ENCODE assay signal across 23 cellular contexts in the genomic region with DNA sequence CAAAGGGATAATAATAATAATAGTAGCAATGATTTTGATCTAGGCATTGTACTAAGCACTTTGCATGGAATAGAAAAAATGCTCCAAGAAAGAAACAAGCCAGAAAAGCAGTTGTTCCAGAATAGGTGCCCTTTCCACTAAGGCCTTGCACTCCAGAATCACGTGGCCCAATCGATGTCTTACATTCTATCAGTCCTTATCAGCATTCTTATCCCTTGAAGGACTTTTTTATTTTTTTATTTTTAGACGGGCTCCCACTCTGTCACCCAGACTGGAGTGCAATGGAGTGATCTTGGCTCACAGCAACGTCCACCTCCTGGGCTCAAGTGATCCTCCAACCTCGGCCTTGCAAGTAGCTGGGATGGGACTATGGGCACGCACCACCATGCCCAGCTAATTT. TPM values are rescaled to one million over a fixed set of nuclear protein-coding genes. Genes with fewer than 3 reads are reported as not detected.
DNase-seq lines count a peak whose midpoint lies in the region; ATAC-seq and TF ChIP-seq lines count a peak whose summit lies in the region.
"Had no signal": no experiment of that assay in that cellular context is flagged by ENCODE, and none has a peak within 500 bp of the region (broad histone marks: within the 10 kb centered on the region; RNA-seq: fewer than 3 reads in every experiment).

No MANE protein-coding gene starts in this region.

- H3K36me3 ChIP-seq in right atrium auricular region = no peaks in the 10 kb centered on the region
- H3K36me3 ChIP-seq in left lung = no peaks in the 10 kb centered on the region
- H3K36me3 ChIP-seq in upper lobe of right lung = no peaks in the 10 kb centered on the region
- no peaks in the 10 kb centered on the region for H3K36me3 ChIP-seq in transverse colon
- H3K36me3 ChIP-seq: BE2C, BLaER1 had no signal

- peaks cover 0 to 51% of the 10 kb centered on the region in 2 donors for H3K4me1 ChIP-seq in right atrium auricular region
- H3K4me1 ChIP-seq in left lung = no peaks in the 10 kb centered on the region
- H3K4me1 ChIP-seq in upper lobe of right lung = no peaks in the 10 kb centered on the region
- no peaks in the 10 kb centered on the region for H3K4me1 ChIP-seq in transverse colon
- H3K4me1 ChIP-seq: BE2C, BLaER1 had no signal

- H3K27ac ChIP-seq in right atrium auricular region (peak overlapping the region; percentile 31 to 64), left lung (no peak overlapping the region), upper lobe of right lung (no peak overlapping the region), transverse colon (no peak overlapping the region)
- H3K27ac ChIP-seq: BLaER1 had no signal

- WGBS in transverse colon (ENCODE audit: low coverage in 1 of 2), 2 donors = 73 to 81% methylated on average over 3 to 6 of the region's 6 CpGs

- no peak for DNase-seq in right atrium auricular region (ENCODE audit: low spot score)
- no peak for DNase-seq in Right ventricle myocardium inferior (ENCODE audit: missing footprints)
- DNase-seq in left lung = no peak
- DNase-seq in upper lobe of right lung = no peak
- no peak for DNase-seq in transverse colon
- DNase-seq: 8988T; ACHN; BE2C; C1 segment of cervical spinal cord; CD4-positive, alpha-beta memory T cell; CD4-positive, CD25-positive, alpha-beta regulatory T cell; CD8-positive, alpha-beta memory T cell; COR-L47; DMS 273 treated with DMSO at 0.1 percent for 48 hours; DMS153; DMS53; DMS79; DND-41; EL; GDM1 had no signal

- in situ Hi-C loops in transverse colon (cut with MboI; ENCODE audit: low pct_ligation_motif_present in 1 of 4, low pct_unique_long_range_greater_than_20kb in 1 of 4, low sequenced_read_pairs in 3 of 4) = no loop called here

- H3K4me3 ChIP-seq in right atrium auricular region = no peak overlapping the region
- H3K4me3 ChIP-seq in left lung = no peak overlapping the region
- no peak overlapping the region for H3K4me3 ChIP-seq in upper lobe of right lung
- H3K4me3 ChIP-seq in transverse colon = no peak overlapping the region
- H3K4me3 ChIP-seq: BLaER1, GM12878 had no signal

- no peak for TF ChIP-seq EP300 in transverse colon (IDR thresholded peaks at IDR 0.05; ENCODE audit: low read depth)

- intact Hi-C loops in Right ventricle myocardium inferior (cut with DNase I) (no loop called here), left lung (cut with DNase I) (no loop called here), upper lobe of right lung (cut with DNase I) (no loop called here), transverse colon (cut with DNase I; ENCODE audit: low total_unique reads) (no loop called here)

- TF ChIP-seq CTCF in right atrium auricular region (IDR thresholded peaks at IDR 0.05) (no peak), left lung (IDR thresholded peaks at IDR 0.05) (no peak), upper lobe of right lung (IDR thresholded peaks at IDR 0.05) (no peak), transverse colon (IDR thresholded peaks at IDR 0.05) (no peak)

- TF ChIP-seq POLR2A in transverse colon (IDR thresholded peaks at IDR 0.05) = no peak

- ATAC-seq in Right ventricle myocardium inferior (no peak), left lung (peak; percentile 53), upper lobe of right lung (peak; percentile 40), GM21528 (IDR thresholded peaks at IDR 0.05; ENCODE audit: low FRiP score, unreplicated experiment) (no peak)
- ATAC-seq: GM12878 had no signal

- H3K27me3 ChIP-seq in right atrium auricular region = no peaks in the 10 kb centered on the region
- no peaks in the 10 kb centered on the region for H3K27me3 ChIP-seq in left lung
- no peaks in the 10 kb centered on the region for H3K27me3 ChIP-seq in upper lobe of right lung
- no peaks in the 10 kb centered on the region for H3K27me3 ChIP-seq in transverse colon
- H3K27me3 ChIP-seq: BE2C, BLaER1 had no signal

- no peaks in the 10 kb centered on the region for H3K9me3 ChIP-seq in right atrium auricular region
- H3K9me3 ChIP-seq in left lung = no peaks in the 10 kb centered on the region
- no peaks in the 10 kb centered on the region for H3K9me3 ChIP-seq in upper lobe of right lung
- H3K9me3 ChIP-seq in transverse colon = no peaks in the 10 kb centered on the region
- H3K9me3 ChIP-seq: BE2C, BLaER1 had no signal

RNA-seq across cellular contexts. Expression of a gene that starts 36.5 kb away (rescaled TPM):
- total RNA-seq in right atrium auricular region (10 to 100 TPM; 79.5 to 86.4 TPM), Right ventricle myocardium inferior (59.4 TPM), left lung (10 to 100 TPM; 24.0 to 49.8 TPM), upper lobe of right lung (70.9 TPM), transverse colon (1 to 10 TPM; 2.0 to 3.7 (median 2.8) TPM)

Comparison
In these comparisons a context has a peak if more than half of its experiments do, and no peak if none do; other contexts are left out.
1. H3K27ac ChIP-seq: peak in right atrium auricular region (2 of 2); none in left lung (0 of 2), upper lobe of right lung (single experiment) and transverse colon (0 of 4).
2. ATAC-seq: peak in left lung (single experiment) and upper lobe of right lung (single experiment); none in Right ventricle myocardium inferior (single experiment) and GM21528 (single experiment).
3. RNA of a gene that starts 36.5 kb away (total RNA-seq): 79.5 to 86.4 TPM in right atrium auricular region, 70.9 TPM in upper lobe of right lung (single experiment), 59.4 TPM in Right ventricle myocardium inferior (single experiment) and 24.0 to 49.8 TPM in left lung; 2.0 to 3.7 TPM in transverse colon; every median in the first group is over 4 times any median in the second.